8 cellular contexts compared by ENCODE assay signal in the genomic region with DNA sequence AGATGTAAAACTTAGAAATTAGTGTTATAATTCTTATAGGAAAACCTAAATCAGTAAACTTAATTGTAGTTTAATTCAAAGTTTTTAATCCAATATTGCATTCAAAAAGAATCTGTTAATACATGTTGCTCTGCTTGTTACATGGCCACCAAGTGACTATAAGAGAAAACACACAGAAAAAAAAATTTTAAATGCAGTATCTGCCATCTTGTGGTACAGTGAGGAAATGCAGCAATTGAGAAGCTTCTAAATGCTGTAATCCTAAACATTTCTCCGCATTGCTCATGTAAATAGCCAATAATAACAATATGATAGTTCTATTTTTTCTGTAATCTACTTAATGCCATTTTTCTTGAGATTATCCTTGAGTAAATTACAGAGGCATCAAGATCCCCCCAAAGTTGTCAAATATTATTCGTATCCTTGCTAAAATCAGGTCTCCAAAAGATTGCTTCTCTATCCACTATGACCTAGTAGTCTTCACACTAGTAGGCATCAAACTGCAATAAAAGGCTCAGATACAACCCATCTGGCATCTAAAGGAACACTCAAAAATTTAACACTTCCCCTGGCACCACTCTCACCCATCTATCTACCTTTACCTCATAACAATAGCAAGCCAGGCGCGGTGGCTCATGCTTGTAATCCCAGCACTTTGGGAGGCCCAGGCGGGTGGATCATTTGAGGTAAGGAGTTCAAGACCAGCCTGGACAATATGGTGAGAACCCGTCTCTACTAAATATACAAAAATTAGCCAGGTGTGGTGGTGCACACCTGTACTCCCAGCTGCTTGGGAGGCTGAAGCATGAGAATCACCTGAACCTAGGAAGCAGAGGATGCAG. TPM values are rescaled to one million over a fixed set of nuclear protein-coding genes. Genes with fewer than 3 reads are reported as not detected.
DNase-seq lines count a peak whose midpoint lies in the region; ATAC-seq and TF ChIP-seq lines count a peak whose summit lies in the region.

No MANE protein-coding gene starts in this region.

- peaks cover 7% of the 10 kb centered on the region for H3K9me3 Mint-ChIP-seq in MCF 10A (ENCODE audit: unreplicated experiment)
- no peaks in the 10 kb centered on the region for H3K9me3 Mint-ChIP-seq in activated naive CD4-positive, alpha-beta T cell treated with anti-CD3 and anti-CD28 coated beads, Interleukin-2, amount 10 ng/mL, durations not matched to agents 7 days and 5 days

- TF ChIP-seq EP300 in transverse colon (IDR thresholded peaks at IDR 0.05; ENCODE audit: low read depth): no peak

- H3K27ac ChIP-seq in transverse colon: no peak overlapping the region

- in situ Hi-C loops in transverse colon (cut with MboI; ENCODE audit: low pct_ligation_motif_present in 1 of 4, low pct_unique_long_range_greater_than_20kb in 1 of 4, low sequenced_read_pairs in 3 of 4): no loop called here

- H3K27me3 Mint-ChIP-seq in MCF 10A (ENCODE audit: insufficient read depth, unreplicated experiment): no peaks in the 10 kb centered on the region
- no peaks in the 10 kb centered on the region for H3K27me3 Mint-ChIP-seq in activated naive CD4-positive, alpha-beta T cell treated with anti-CD3 and anti-CD28 coated beads, Interleukin-2, amount 10 ng/mL, durations not matched to agents 7 days and 5 days

- POLR2A ChIA-PET in MCF 10A (lab: Yijun Ruan, JAX): interaction anchor here (0.7 kb wide), 1 partner anchor 9 kb away, joined by 4 read pairs; no protein-coding TSS in a partner anchor

- ATAC-seq in GM21515 (IDR thresholded peaks at IDR 0.05; ENCODE audit: unreplicated experiment) (peak; percentile 95), HG03575 (IDR thresholded peaks at IDR 0.05; ENCODE audit: extremely low read depth, insufficient number of reproducible peaks, low FRiP score, unreplicated experiment) (peak; percentile 72)

- H3K4me1 ChIP-seq in transverse colon: no peaks in the 10 kb centered on the region

- H3K4me3 Mint-ChIP-seq in MCF 10A (ENCODE audit: unreplicated experiment): no peak overlapping the region
- no peak overlapping the region for H3K4me3 Mint-ChIP-seq in activated naive CD4-positive, alpha-beta T cell treated with anti-CD3 and anti-CD28 coated beads, Interleukin-2, amount 10 ng/mL, durations not matched to agents 7 days and 5 days

- CTCF ChIA-PET in MCF 10A (lab: Yijun Ruan, JAX): interaction anchor here (0.6 to 2.2 kb wide), 21 partner anchors 10 to 1756 kb away, joined by 3 to 11 read pairs (median 3); no protein-coding TSS in a partner anchor
- CTCF ChIA-PET in activated naive CD4-positive, alpha-beta T cell treated with anti-CD3 and anti-CD28 coated beads, Interleukin-2, amount 10 ng/mL, durations not matched to agents 7 days and 5 days (lab: Charles Lee): interaction anchor here (0.8 to 2.1 kb wide), 3 partner anchors 16 to 172 kb away, joined by 3 to 7 read pairs (median 6); no protein-coding TSS in a partner anchor

- TF ChIP-seq CTCF in MCF 10A (IDR thresholded peaks at IDR 0.05; ENCODE audit: unreplicated experiment) (peak; percentile 62), transverse colon (IDR thresholded peaks at IDR 0.05) (peak; percentile 62 to 80 (median 73))

- no peaks in the 10 kb centered on the region for H3K4me1 Mint-ChIP-seq in MCF 10A (ENCODE audit: insufficient read depth, unreplicated experiment)
- H3K4me1 Mint-ChIP-seq in activated naive CD4-positive, alpha-beta T cell treated with anti-CD3 and anti-CD28 coated beads, Interleukin-2, amount 10 ng/mL, durations not matched to agents 7 days and 5 days: no peaks in the 10 kb centered on the region

- no TSS peak for BruUV-seq in MCF 10A (replicated peaks; lab: Mats Ljungman, UMichigan)

- H3K36me3 ChIP-seq in transverse colon: peaks cover 0 to 22% (median 3%) of the 10 kb centered on the region in 4 donors

- WGBS in transverse colon (ENCODE audit: low coverage in 1 of 2), 2 donors: 9 to 86% methylated on average over 1 to 6 of the region's 6 CpGs

- DNase-seq in GM03348 (ENCODE audit: low spot score) (peak; percentile 66), NCI-H82 (lab: John Stamatoyannopoulos, UW) (peak; percentile 76), MCF 10A (ENCODE audit: unreplicated experiment) (peak; percentile 58), kidney glomerular epithelial cell (lab: John Stamatoyannopoulos, UW) (peak; percentile 70), transverse colon (no peak)
- DNase-seq in activated naive CD4-positive, alpha-beta T cell treated with anti-CD3 and anti-CD28 coated beads, Interleukin-2, amount 10 ng/mL, durations not matched to agents 7 days and 5 days: no peak

- H3K36me3 Mint-ChIP-seq in MCF 10A (ENCODE audit: insufficient read depth, unreplicated experiment): peaks cover 38% of the 10 kb centered on the region
- peaks cover 21% of the 10 kb centered on the region for H3K36me3 Mint-ChIP-seq in activated naive CD4-positive, alpha-beta T cell treated with anti-CD3 and anti-CD28 coated beads, Interleukin-2, amount 10 ng/mL, durations not matched to agents 7 days and 5 days

- no peaks in the 10 kb centered on the region for H3K27me3 ChIP-seq in transverse colon

- no peaks in the 10 kb centered on the region for H3K9me3 ChIP-seq in transverse colon

- H3K4me3 ChIP-seq in transverse colon: no peak overlapping the region

- H3K27ac Mint-ChIP-seq in MCF 10A (ENCODE audit: low read depth, unreplicated experiment): no peak overlapping the region
- no peak overlapping the region for H3K27ac Mint-ChIP-seq in activated naive CD4-positive, alpha-beta T cell treated with anti-CD3 and anti-CD28 coated beads, Interleukin-2, amount 10 ng/mL, durations not matched to agents 7 days and 5 days

- intact Hi-C loops in MCF 10A (cut with micrococcal nuclease) (no loop called here), transverse colon (cut with DNase I; ENCODE audit: low total_unique reads) (no loop called here)

- no peak for TF ChIP-seq POLR2A in transverse colon (IDR thresholded peaks at IDR 0.05)

RNA-seq across cellular contexts. Expression of a gene that starts 34.6 kb away (rescaled TPM):
- total RNA-seq in MCF 10A (2022) (105 and 118 TPM in 2 replicates), transverse colon (10 to 100 TPM; 26.6 to 60.8 (median 38.0) TPM)

Comparison
In these comparisons a context has a peak if more than half of its experiments do, and no peak if none do; other contexts are left out.
1. DNase-seq: peak in GM03348 (single experiment), NCI-H82 (single experiment), MCF 10A (single experiment) and kidney glomerular epithelial cell (single experiment); none in transverse colon (single experiment) and activated naive CD4-positive, alpha-beta T cell treated with anti-CD3 and anti-CD28 coated beads, Interleukin-2, amount 10 ng/mL, durations not matched to agents 7 days and 5 days (single experiment).